In the genomic region with DNA sequence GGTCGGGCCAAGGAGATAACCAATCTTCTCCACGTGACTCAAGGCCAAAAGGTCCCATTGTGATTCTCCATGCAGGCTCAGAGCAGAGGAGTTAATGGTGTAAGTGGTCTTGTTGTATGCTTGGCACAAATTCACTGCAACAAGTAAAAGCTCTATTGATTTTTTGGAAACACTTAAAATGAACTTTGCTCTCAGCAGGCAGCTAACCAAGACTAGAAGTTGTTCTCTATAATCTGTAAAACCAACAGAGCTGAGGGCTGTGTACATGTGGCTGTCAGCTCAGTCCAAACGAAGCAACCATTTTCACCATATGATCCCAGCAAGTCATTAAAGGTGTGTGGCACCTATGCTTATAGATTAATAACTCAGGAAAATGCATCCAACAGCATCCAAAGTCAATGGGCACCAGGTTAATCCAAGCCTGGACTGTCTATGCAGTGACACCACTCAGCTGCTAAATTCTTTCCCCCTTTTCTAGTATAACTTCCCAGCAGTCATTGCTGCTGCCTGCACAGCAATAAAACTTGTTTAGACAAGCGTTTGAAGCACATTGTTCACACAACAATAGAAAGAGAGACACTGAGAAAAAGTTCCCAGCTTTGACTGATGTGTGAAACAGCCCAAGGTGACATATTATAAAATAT, we compare ENCODE assay signal across 20 cellular contexts.
DNase-seq lines count a peak whose midpoint lies in the region; TF ChIP-seq lines count a peak whose summit lies in the region.
"Had no signal": no experiment of that assay in that cellular context is flagged by ENCODE, and none has a peak within 500 bp of the region (broad histone marks: within the 10 kb centered on the region; RNA-seq: fewer than 3 reads in every experiment).

No MANE protein-coding gene starts in this region.

- no peak overlapping the region for H3K4me2 ChIP-seq in neural cell (ENCODE audit: low read length)
- H3K4me2 ChIP-seq: PC-9 had no signal

- H3K4me3 ChIP-seq in epithelial cell of esophagus (ENCODE audit: low read length) (no peak overlapping the region), neural cell (ENCODE audit: low read length) (no peak overlapping the region)
- H3K4me3 ChIP-seq: MG63, PC-9, SJSA1 had no signal

- no peaks in the 10 kb centered on the region for H3K27me3 ChIP-seq in neural cell (ENCODE audit: insufficient read depth, low read depth, low read length)
- H3K27me3 ChIP-seq: MG63, SJSA1 had no signal

- no peaks in the 10 kb centered on the region for H4K20me1 ChIP-seq in neural cell (ENCODE audit: insufficient read depth)

- TF ChIP-seq CTCF in epithelial cell of esophagus (IDR thresholded peaks at IDR 0.05; ENCODE audit: insufficient read depth, low read depth, low read length, missing control alignments): no peak
- no peak for TF ChIP-seq CTCF in neural cell (IDR thresholded peaks at IDR 0.05; ENCODE audit: poor library complexity, severe bottlenecking)

- no peaks in the 10 kb centered on the region for H3F3A ChIP-seq in neural cell (ENCODE audit: insufficient read depth, low read length, poor library complexity, severe bottlenecking)

- no peak overlapping the region for H3K27ac ChIP-seq in neural cell (ENCODE audit: low read length)
- H3K27ac ChIP-seq: PC-9, SJSA1 had no signal

- no peaks in the 10 kb centered on the region for H3K79me2 ChIP-seq in neural cell (replicated peaks; ENCODE audit: insufficient read depth, low read length)

- H2AFZ ChIP-seq in neural cell (ENCODE audit: low read depth, low read length): no peak overlapping the region
- H2AFZ ChIP-seq: PC-9 had no signal

- TF ChIP-seq RAD21 in neural cell (conservative IDR thresholded peaks at IDR 0.05): no peak

- no peaks in the 10 kb centered on the region for H3K9me3 ChIP-seq in neural cell (ENCODE audit: low read length)
- H3K9me3 ChIP-seq: MG63, SJSA1 had no signal

- H3K9me2 ChIP-seq in neural cell (ENCODE audit: insufficient read depth, low read length): no peaks in the 10 kb centered on the region

- no peaks in the 10 kb centered on the region for H3K36me3 ChIP-seq in neural cell (ENCODE audit: insufficient read depth, low read length)
- H3K36me3 ChIP-seq: MG63, SJSA1 had no signal

- peak; percentile 72 for TF ChIP-seq EP300 in neural cell (conservative IDR thresholded peaks at IDR 0.05; ENCODE audit: poor library complexity, severe bottlenecking)

- DNase-seq in NCI-H510A treated with DMSO at 0.1 percent for 48 hours (lab: John Stamatoyannopoulos, UW) (peak; percentile 0), NCI-H510A (lab: John Stamatoyannopoulos, UW) (no peak), epithelial cell of esophagus (ENCODE audit: low read depth) (peak; percentile 5), NCI-H1105 (lab: John Stamatoyannopoulos, UW) (no peak)
- no peak for DNase-seq in stimulated activated CD8-positive, alpha-beta memory T cell treated with anti-CD3 and anti-CD28 coated beads, Interleukin-4, amount 100 ng/mL, for 48 hours
- no peak for DNase-seq in activated CD4-positive, CD25-positive, alpha-beta regulatory T cell treated with anti-CD3 and anti-CD28 coated beads, Interleukin-2, amount 50 U/mL, for 72 hours
- DNase-seq: Calu3; H7; KBM-7; MG63; NCI-H2029 treated with DMSO at 0.1 percent for 48 hours; NCI-H2171; NCI-H526; NCI-H82; NK-92 treated with Interleukin-12 subunit alpha and Interleukin-12 subunit beta, amount 100 ng/mL, for 24 hours; PC-9; Right ventricle myocardium superior; RPMI8226 had no signal

- H3K9ac ChIP-seq in neural cell (ENCODE audit: low read length): no peak overlapping the region

TF ChIP-seq in neural cell, 6 proteins besides CTCF, POLR2A, EP300 and RAD21:
- TF ChIP-seq SMC3 (conservative IDR thresholded peaks at IDR 0.05; ENCODE audit: poor library complexity) (no peak), POLR2AphosphoS5 (IDR thresholded peaks at IDR 0.05) (no peak), TAF1 (IDR thresholded peaks at IDR 0.05; ENCODE audit: low read depth) (no peak), EZH2 (IDR thresholded peaks at IDR 0.05; ENCODE audit: borderline replicate concordance, insufficient read depth, low read length, poor library complexity, severe bottlenecking) (no peak), MXI1 (conservative IDR thresholded peaks at IDR 0.05; ENCODE audit: poor library complexity, severe bottlenecking) (no peak)
- TF ChIP-seq, protein P1, sequence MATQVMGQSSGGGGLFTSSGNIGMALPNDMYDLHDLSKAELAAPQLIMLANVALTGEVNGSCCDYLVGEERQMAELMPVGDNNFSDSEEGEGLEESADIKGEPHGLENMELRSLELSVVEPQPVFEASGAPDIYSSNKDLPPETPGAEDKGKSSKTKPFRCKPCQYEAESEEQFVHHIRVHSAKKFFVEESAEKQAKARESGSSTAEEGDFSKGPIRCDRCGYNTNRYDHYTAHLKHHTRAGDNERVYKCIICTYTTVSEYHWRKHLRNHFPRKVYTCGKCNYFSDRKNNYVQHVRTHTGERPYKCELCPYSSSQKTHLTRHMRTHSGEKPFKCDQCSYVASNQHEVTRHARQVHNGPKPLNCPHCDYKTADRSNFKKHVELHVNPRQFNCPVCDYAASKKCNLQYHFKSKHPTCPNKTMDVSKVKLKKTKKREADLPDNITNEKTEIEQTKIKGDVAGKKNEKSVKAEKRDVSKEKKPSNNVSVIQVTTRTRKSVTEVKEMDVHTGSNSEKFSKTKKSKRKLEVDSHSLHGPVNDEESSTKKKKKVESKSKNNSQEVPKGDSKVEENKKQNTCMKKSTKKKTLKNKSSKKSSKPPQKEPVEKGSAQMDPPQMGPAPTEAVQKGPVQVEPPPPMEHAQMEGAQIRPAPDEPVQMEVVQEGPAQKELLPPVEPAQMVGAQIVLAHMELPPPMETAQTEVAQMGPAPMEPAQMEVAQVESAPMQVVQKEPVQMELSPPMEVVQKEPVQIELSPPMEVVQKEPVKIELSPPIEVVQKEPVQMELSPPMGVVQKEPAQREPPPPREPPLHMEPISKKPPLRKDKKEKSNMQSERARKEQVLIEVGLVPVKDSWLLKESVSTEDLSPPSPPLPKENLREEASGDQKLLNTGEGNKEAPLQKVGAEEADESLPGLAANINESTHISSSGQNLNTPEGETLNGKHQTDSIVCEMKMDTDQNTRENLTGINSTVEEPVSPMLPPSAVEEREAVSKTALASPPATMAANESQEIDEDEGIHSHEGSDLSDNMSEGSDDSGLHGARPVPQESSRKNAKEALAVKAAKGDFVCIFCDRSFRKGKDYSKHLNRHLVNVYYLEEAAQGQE (IDR thresholded peaks at IDR 0.05; ENCODE audit: borderline replicate concordance): no peak

Comparison
In these comparisons a context has a peak if more than half of its experiments do, and no peak if none do; other contexts are left out.
1. DNase-seq: peak in NCI-H510A treated with DMSO at 0.1 percent for 48 hours (single experiment) and epithelial cell of esophagus (single experiment); none in NCI-H510A (single experiment), NCI-H1105 (single experiment), stimulated activated CD8-positive, alpha-beta memory T cell treated with anti-CD3 and anti-CD28 coated beads, Interleukin-4, amount 100 ng/mL, for 48 hours (single experiment) and activated CD4-positive, CD25-positive, alpha-beta regulatory T cell treated with anti-CD3 and anti-CD28 coated beads, Interleukin-2, amount 50 U/mL, for 72 hours (single experiment).